34 cellular contexts compared by ENCODE assay signal in the genomic region with DNA sequence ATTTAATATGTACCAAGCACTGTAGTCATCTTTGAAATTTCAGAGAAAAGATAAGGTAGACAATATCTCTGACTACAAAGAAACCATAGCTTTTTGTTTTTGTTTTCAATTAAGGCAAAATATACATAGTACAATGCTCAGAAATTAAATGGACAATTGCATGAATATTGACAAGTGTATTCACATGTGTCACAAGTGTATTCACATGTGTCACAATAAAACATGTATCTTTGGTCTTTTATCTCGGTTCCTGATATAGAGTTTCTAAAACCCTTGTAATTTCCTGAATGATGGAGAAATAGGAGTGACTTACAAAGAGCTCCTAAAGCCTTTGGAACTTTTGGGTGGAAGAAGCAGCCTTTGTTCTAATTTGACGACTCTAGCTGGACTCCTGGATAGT.
"Had no signal": no experiment of that assay in that cellular context is flagged by ENCODE, and none has a peak within 500 bp of the region (broad histone marks: within the 10 kb centered on the region; RNA-seq: fewer than 3 reads in every experiment).

No MANE protein-coding gene starts in this region.

- FAIRE-seq: astrocyte, bronchial epithelial cell had no signal

- H3K27me3 ChIP-seq: adrenal gland, ascending aorta, body of pancreas, brain microvascular endothelial cell, breast epithelium, cardiac muscle cell had no signal

- H3K9me3 ChIP-seq: adrenal gland, ascending aorta, body of pancreas, breast epithelium had no signal

- H3K4me1 ChIP-seq: adrenal gland, ascending aorta, body of pancreas, breast epithelium had no signal

- ATAC-seq: activated naive CD4-positive, alpha-beta T cell treated with anti-CD3 and anti-CD28 coated beads, Interleukin-2, amount 50 U/mL, for 72 hours; activated naive CD8-positive, alpha-beta T cell treated with anti-CD3 and anti-CD28 coated beads, Interleukin-2, amount 50 U/mL, for 24 hours; activated T-cell treated with anti-CD3 and anti-CD28 coated beads, Interleukin-2, amount 50 U/mL, for 4 hours; activated T-cell treated with anti-CD3 and anti-CD28 coated beads, Interleukin-2, amount 50 U/mL, for 72 hours; activated T-helper 17 cell treated with anti-CD3 and anti-CD28 coated beads, Interleukin-2, amount 50 U/mL, for 72 hours; body of pancreas had no signal

- H3K4me3 ChIP-seq: adrenal gland, ascending aorta, body of pancreas, breast epithelium, cardiac muscle cell had no signal

- DNase-seq: activated effector memory CD4-positive, alpha-beta T cell treated with anti-CD3 and anti-CD28 coated beads, Interleukin-2, amount 50 U/mL, for 16 hours; activated effector memory CD4-positive, alpha-beta T cell treated with Interleukin-2 at 50 U/mL for 16 hours; activated gamma-delta T cell; activated gamma-delta T cell treated with Interleukin-2 at 50 U/mL for 16 hours; activated naive CD4-positive, alpha-beta T cell; activated naive CD4-positive, alpha-beta T cell treated with anti-CD3 and anti-CD28 coated beads for 36 hours; activated naive CD4-positive, alpha-beta T cell treated with anti-CD3 and anti-CD28 coated beads, Interleukin-2, amount 10 ng/mL, durations not matched to agents 7 days and 5 days; activated naive CD4-positive, alpha-beta T cell treated with anti-CD3 and anti-CD28 coated beads, Interleukin-2, amount 50 U/mL, for 16 hours; activated naive CD4-positive, alpha-beta T cell treated with Interleukin-2 at 50 U/mL for 16 hours; activated naive CD8-positive, alpha-beta T cell treated with anti-CD3 and anti-CD28 coated beads for 36 hours; activated naive CD8-positive, alpha-beta T cell treated with anti-CD3 and anti-CD28 coated beads, Interleukin-2, amount 10 ng/mL, durations not matched to agents 7 days and 5 days; activated naive CD8-positive, alpha-beta T cell treated with anti-CD3 and anti-CD28 coated beads, Interleukin-2, amount 50 U/mL, for 24 hours; activated T-cell treated with anti-CD3 and anti-CD28 coated beads, Interleukin-2, amount 50 U/mL, for 1 hour; activated T-cell treated with anti-CD3 and anti-CD28 coated beads, Interleukin-2, amount 50 U/mL, for 24 hours; activated T-cell treated with anti-CD3 and anti-CD28 coated beads, Interleukin-2, amount 50 U/mL, for 4 hours; activated T-cell treated with anti-CD3 and anti-CD28 coated beads, Interleukin-2, amount 50 U/mL, for 48 hours; activated T-cell treated with anti-CD3 and anti-CD28 coated beads, Interleukin-2, amount 50 U/mL, for 72 hours; adrenal gland; amniotic stem cell; amygdala; anterior cingulate cortex; aorta; body of pancreas; brain microvascular endothelial cell; caudate nucleus; central memory CD4-positive, alpha-beta T cell; cerebellar nuclear complex had no signal

- H3K36me3 ChIP-seq: adrenal gland, ascending aorta, brain microvascular endothelial cell, breast epithelium, cardiac muscle cell had no signal

- H3K27ac ChIP-seq: adrenal gland, ascending aorta, body of pancreas, brain microvascular endothelial cell, breast epithelium, cardiac muscle cell had no signal
